In genomic region chrX:63275127-63275526, GRCh38 we compare ENCODE assay signal across 10 cellular contexts.
DNase-seq lines count a peak whose midpoint lies in the region; ATAC-seq and TF ChIP-seq lines count a peak whose summit lies in the region.
"Had no signal": no experiment of that assay in that cellular context is flagged by ENCODE, and none has a peak within 500 bp of the region (broad histone marks: within the 10 kb centered on the region; RNA-seq: fewer than 3 reads in every experiment).

No MANE protein-coding gene starts in this region.

- no peaks in the 10 kb centered on the region for H3K36me3 ChIP-seq in HAP-1 (replicated peaks)
- H3K36me3 ChIP-seq in gastrocnemius medialis = no peaks in the 10 kb centered on the region

- no peaks in the 10 kb centered on the region for H3K36me3 Mint-ChIP-seq in activated CD4-positive, alpha-beta T cell treated with anti-CD3 and anti-CD28 coated beads for 36 hours (ENCODE audit: low read depth)
- H3K36me3 Mint-ChIP-seq: memory B cell had no signal

- no peaks in the 10 kb centered on the region for H3K9me3 ChIP-seq in HAP-1
- no peaks in the 10 kb centered on the region for H3K9me3 ChIP-seq in gastrocnemius medialis

- peak; percentile 57 for DNase-seq in ELF-1 (ENCODE audit: low read depth, low spot score)
- peak; percentile 46 to 80 for DNase-seq in HAP-1 (ENCODE audit: low spot score in 2 of 2)
- DNase-seq in activated CD4-positive, alpha-beta T cell treated with anti-CD3 and anti-CD28 coated beads for 36 hours = peak; percentile 40
- peak; percentile 58 for DNase-seq in islet precursor cell
- DNase-seq in NK-92 treated with Interleukin-12 subunit alpha and Interleukin-12 subunit beta, amount 100 ng/mL, for 24 hours (lab: John Stamatoyannopoulos, UW) = no peak
- DNase-seq in gastrocnemius medialis = no peak
- no peak for DNase-seq in lower leg skin (ENCODE audit: low spot score in 2 of 2)
- DNase-seq in DMS 273 treated with DMSO at 0.1 percent for 48 hours (lab: John Stamatoyannopoulos, UW) = no peak

- POLR2A ChIA-PET in activated CD4-positive, alpha-beta T cell treated with anti-CD3 and anti-CD28 coated beads for 36 hours (lab: Charles Lee) = no interaction called here

- 44 to 45% methylated on average over 2 of the region's 2 CpGs for WGBS in lower leg skin, 2 donors

- CTCF ChIA-PET in activated CD4-positive, alpha-beta T cell treated with anti-CD3 and anti-CD28 coated beads for 36 hours (lab: Charles Lee) = interaction anchor here (0.6 kb wide), 1 partner anchor 18 kb away, joined by 5 read pairs; no protein-coding TSS in a partner anchor

- H3K4me3 ChIP-seq in HAP-1 = no peak overlapping the region
- H3K4me3 ChIP-seq in gastrocnemius medialis = no peak overlapping the region
- H3K4me3 ChIP-seq in lower leg skin (ENCODE audit: low read depth, poor library complexity, severe bottlenecking) = no peak overlapping the region
- H3K4me3 ChIP-seq: SK-N-MC had no signal

- 0 out of 2 replicates have a peak, but pooled peaks cover 5% of the 10 kb centered on the region for H3K4me1 ChIP-seq in HAP-1
- no peaks in the 10 kb centered on the region for H3K4me1 ChIP-seq in gastrocnemius medialis

- H3K4me3 Mint-ChIP-seq in activated CD4-positive, alpha-beta T cell treated with anti-CD3 and anti-CD28 coated beads for 36 hours = no peak overlapping the region
- H3K4me3 Mint-ChIP-seq: memory B cell had no signal

- no peaks in the 10 kb centered on the region for H3K4me1 Mint-ChIP-seq in activated CD4-positive, alpha-beta T cell treated with anti-CD3 and anti-CD28 coated beads for 36 hours
- H3K4me1 Mint-ChIP-seq: memory B cell had no signal

- H3K27me3 Mint-ChIP-seq in activated CD4-positive, alpha-beta T cell treated with anti-CD3 and anti-CD28 coated beads for 36 hours = no peaks in the 10 kb centered on the region
- H3K27me3 Mint-ChIP-seq: memory B cell had no signal

- ATAC-seq in activated CD4-positive, alpha-beta T cell treated with anti-CD3 and anti-CD28 coated beads for 36 hours = no peak
- no peak for ATAC-seq in gastrocnemius medialis

- H3K27me3 ChIP-seq in HAP-1 (ENCODE audit: low read depth) (no peaks in the 10 kb centered on the region), gastrocnemius medialis (no peaks in the 10 kb centered on the region)

- in situ Hi-C loops in HAP-1 (cut with MboI; ENCODE audit: low sequenced_read_pairs) = no loop called here
- in situ Hi-C loops in gastrocnemius medialis (cut with MboI; ENCODE audit: low sequenced_read_pairs in 4 of 4) = no loop called here

- intact Hi-C loops in activated CD4-positive, alpha-beta T cell treated with anti-CD3 and anti-CD28 coated beads for 36 hours (cut with DNase I, micrococcal nuclease) = no loop called here
- intact Hi-C loops in gastrocnemius medialis (cut with DNase I; ENCODE audit: low total_unique reads) (no loop called here), lower leg skin (cut with DNase I; ENCODE audit: low total_unique reads) (no loop called here)

- TF ChIP-seq CTCF in gastrocnemius medialis (IDR thresholded peaks at IDR 0.05 in 4 of 5, conservative IDR thresholded peaks at IDR 0.05 in 1 of 5) = no peak
- TF ChIP-seq CTCF in lower leg skin (IDR thresholded peaks at IDR 0.05) = no peak

- H3K27ac ChIP-seq in gastrocnemius medialis = no peak overlapping the region
- H3K27ac ChIP-seq: SK-N-MC had no signal

- H3K27ac Mint-ChIP-seq in activated CD4-positive, alpha-beta T cell treated with anti-CD3 and anti-CD28 coated beads for 36 hours = no peak overlapping the region
- H3K27ac Mint-ChIP-seq: memory B cell had no signal

- TF ChIP-seq POLR2A in gastrocnemius medialis (IDR thresholded peaks at IDR 0.05) = no peak
- no peak for TF ChIP-seq POLR2A in lower leg skin (IDR thresholded peaks at IDR 0.05)

- H3K9me3 Mint-ChIP-seq in activated CD4-positive, alpha-beta T cell treated with anti-CD3 and anti-CD28 coated beads for 36 hours (ENCODE audit: low read depth) = no peaks in the 10 kb centered on the region
- H3K9me3 Mint-ChIP-seq: memory B cell had no signal

Comparison
In these comparisons a context has a peak if more than half of its experiments do, and no peak if none do; other contexts are left out.
1. DNase-seq: peak in ELF-1 (single experiment), HAP-1 (2 of 2), activated CD4-positive, alpha-beta T cell treated with anti-CD3 and anti-CD28 coated beads for 36 hours (single experiment) and islet precursor cell (single experiment); none in NK-92 treated with Interleukin-12 subunit alpha and Interleukin-12 subunit beta, amount 100 ng/mL, for 24 hours (single experiment), gastrocnemius medialis (0 of 2), lower leg skin (0 of 2) and DMS 273 treated with DMSO at 0.1 percent for 48 hours (single experiment).